10 cellular contexts compared by ENCODE assay signal in genomic region chr15:66775127-66776105, GRCh38.
DNase-seq lines count a peak whose midpoint lies in the region; ATAC-seq and TF ChIP-seq lines count a peak whose summit lies in the region.
"Had no signal": no experiment of that assay in that cellular context is flagged by ENCODE, and none has a peak within 500 bp of the region (broad histone marks: within the 10 kb centered on the region; RNA-seq: fewer than 3 reads in every experiment).

No MANE protein-coding gene starts in this region.

- peaks cover 12% of the 10 kb centered on the region for H3K27me3 Mint-ChIP-seq in endothelial cell (ENCODE audit: unreplicated experiment)
- H3K27me3 Mint-ChIP-seq in neural crest cell (ENCODE audit: low read depth) = no peaks in the 10 kb centered on the region
- H3K27me3 Mint-ChIP-seq in natural killer cell treated with Interleukin-12 subunit alpha and Interleukin-12 subunit beta and Interleukin-15 and Interleukin-18, amount 100 ng/mL, for 72 hours = peaks cover 0 to 2% of the 10 kb centered on the region in 2 donors

- H3K27ac Mint-ChIP-seq in endothelial cell (ENCODE audit: unreplicated experiment) (peak overlapping the region; percentile 61), neural crest cell (ENCODE audit: unreplicated experiment) (peak overlapping the region; percentile 67)
- H3K27ac Mint-ChIP-seq in natural killer cell treated with Interleukin-12 subunit alpha and Interleukin-12 subunit beta and Interleukin-15 and Interleukin-18, amount 100 ng/mL, for 72 hours = no peak overlapping the region

- peak; percentile 35 for ATAC-seq in Right ventricle myocardium inferior
- no peak for ATAC-seq in natural killer cell treated with Interleukin-12 subunit alpha and Interleukin-12 subunit beta and Interleukin-15 and Interleukin-18, amount 100 ng/mL, for 72 hours

- TF ChIP-seq POLR2A in uterus (IDR thresholded peaks at IDR 0.05) = no peak

- H3K4me3 ChIP-seq in right atrium auricular region (no peak overlapping the region), uterus (no peak overlapping the region)
- no peak overlapping the region for H3K4me3 ChIP-seq in effector memory CD4-positive, alpha-beta T cell (ENCODE audit: insufficient read depth, low read depth, low read length, poor library complexity, severe bottlenecking)

- H3K4me3 Mint-ChIP-seq in endothelial cell (ENCODE audit: unreplicated experiment) = no peak overlapping the region
- no peak overlapping the region for H3K4me3 Mint-ChIP-seq in neural crest cell
- no peak overlapping the region for H3K4me3 Mint-ChIP-seq in natural killer cell treated with Interleukin-12 subunit alpha and Interleukin-12 subunit beta and Interleukin-15 and Interleukin-18, amount 100 ng/mL, for 72 hours
- H3K4me3 Mint-ChIP-seq: activated T-cell treated with anti-CD3 and anti-CD28 coated beads, Interleukin-2, amount 50 U/mL, for 4 hours had no signal

- H3K36me3 Mint-ChIP-seq in endothelial cell (ENCODE audit: low read depth, unreplicated experiment) = peaks cover 4% of the 10 kb centered on the region
- H3K36me3 Mint-ChIP-seq in neural crest cell (ENCODE audit: low read depth) = no peaks in the 10 kb centered on the region
- no peaks in the 10 kb centered on the region for H3K36me3 Mint-ChIP-seq in natural killer cell treated with Interleukin-12 subunit alpha and Interleukin-12 subunit beta and Interleukin-15 and Interleukin-18, amount 100 ng/mL, for 72 hours

- H3K4me1 ChIP-seq in right atrium auricular region = peaks cover 0 to 48% of the 10 kb centered on the region in 2 donors
- peaks cover 6 to 15% of the 10 kb centered on the region in 2 donors for H3K4me1 ChIP-seq in uterus
- no peaks in the 10 kb centered on the region for H3K4me1 ChIP-seq in effector memory CD4-positive, alpha-beta T cell (ENCODE audit: control insufficient read depth, insufficient read depth, low read length, poor library complexity, severe bottlenecking)

- no peaks in the 10 kb centered on the region for H3K9me3 Mint-ChIP-seq in endothelial cell (ENCODE audit: unreplicated experiment)
- no peaks in the 10 kb centered on the region for H3K9me3 Mint-ChIP-seq in neural crest cell
- no peaks in the 10 kb centered on the region for H3K9me3 Mint-ChIP-seq in natural killer cell treated with Interleukin-12 subunit alpha and Interleukin-12 subunit beta and Interleukin-15 and Interleukin-18, amount 100 ng/mL, for 72 hours
- H3K9me3 Mint-ChIP-seq: activated T-cell treated with anti-CD3 and anti-CD28 coated beads, Interleukin-2, amount 50 U/mL, for 4 hours had no signal

- no peaks in the 10 kb centered on the region for H3K9me3 ChIP-seq in right atrium auricular region
- H3K9me3 ChIP-seq in uterus = no peaks in the 10 kb centered on the region
- H3K9me3 ChIP-seq in effector memory CD4-positive, alpha-beta T cell (ENCODE audit: control insufficient read depth, low read length) = no peaks in the 10 kb centered on the region

- H3K27ac ChIP-seq in right atrium auricular region (peak overlapping the region in 1 of 2 donors; percentile 4), uterus (peak overlapping the region; percentile 80 to 83)
- H3K27ac ChIP-seq in effector memory CD4-positive, alpha-beta T cell (ENCODE audit: insufficient read depth, low read length, poor library complexity, severe bottlenecking) = no peak overlapping the region

- DNase-seq in Right ventricle myocardium inferior (ENCODE audit: missing footprints) (no peak), right atrium auricular region (ENCODE audit: low spot score) (no peak), endothelial cell (ENCODE audit: low spot score) (no peak), neural crest cell (ENCODE audit: low read depth, low spot score) (no peak), uterus (peak; percentile 58 to 59)
- DNase-seq in natural killer cell treated with Interleukin-12 subunit alpha and Interleukin-12 subunit beta and Interleukin-15 and Interleukin-18, amount 100 ng/mL, for 72 hours (ENCODE audit: low spot score) = no peak
- DNase-seq in effector memory CD4-positive, alpha-beta T cell = no peak
- DNase-seq in activated naive CD4-positive, alpha-beta T cell treated with anti-CD3 and anti-CD28 coated beads, Interleukin-2, amount 50 U/mL, for 16 hours = no peak
- DNase-seq: activated T-cell treated with anti-CD3 and anti-CD28 coated beads, Interleukin-2, amount 50 U/mL, for 4 hours; SIG-M5 had no signal

- TF ChIP-seq CTCF in right atrium auricular region (IDR thresholded peaks at IDR 0.05) (no peak), endothelial cell (IDR thresholded peaks at IDR 0.05; ENCODE audit: unreplicated experiment) (no peak), neural crest cell (conservative IDR thresholded peaks at IDR 0.05) (no peak), uterus (IDR thresholded peaks at IDR 0.05) (no peak)

- H3K27me3 ChIP-seq in right atrium auricular region = no peaks in the 10 kb centered on the region
- H3K27me3 ChIP-seq in uterus = no peaks in the 10 kb centered on the region
- no peaks in the 10 kb centered on the region for H3K27me3 ChIP-seq in effector memory CD4-positive, alpha-beta T cell (replicated peaks; ENCODE audit: control insufficient read depth, insufficient read depth, low read length, poor library complexity, severe bottlenecking)

- H3K4me1 Mint-ChIP-seq in endothelial cell (ENCODE audit: unreplicated experiment) (peaks cover 35% of the 10 kb centered on the region), neural crest cell (peaks cover 51% of the 10 kb centered on the region)
- H3K4me1 Mint-ChIP-seq in natural killer cell treated with Interleukin-12 subunit alpha and Interleukin-12 subunit beta and Interleukin-15 and Interleukin-18, amount 100 ng/mL, for 72 hours (ENCODE audit: low read depth in 2 of 2) = no peaks in the 10 kb centered on the region

- H3K36me3 ChIP-seq in right atrium auricular region (no peaks in the 10 kb centered on the region), uterus (no peaks in the 10 kb centered on the region)
- H3K36me3 ChIP-seq in effector memory CD4-positive, alpha-beta T cell (ENCODE audit: control insufficient read depth, insufficient read depth, low read length) = no peaks in the 10 kb centered on the region

- intact Hi-C loops in Right ventricle myocardium inferior (cut with DNase I) (loop anchor here (2.0 kb wide), 2 partner anchors 75 to 157 kb away; no protein-coding TSS in a partner anchor), uterus (cut with DNase I; ENCODE audit: low total_unique reads) (loop anchor here (5.0 to 10.0 kb wide), 2 partner anchors 77 to 151 kb away; no protein-coding TSS in a partner anchor)

Comparison
In these comparisons a context has a peak if more than half of its experiments do, and no peak if none do; other contexts are left out.
1. DNase-seq: peak in uterus (2 of 2); none in Right ventricle myocardium inferior (single experiment), right atrium auricular region (single experiment), endothelial cell (single experiment), neural crest cell (single experiment), natural killer cell treated with Interleukin-12 subunit alpha and Interleukin-12 subunit beta and Interleukin-15 and Interleukin-18, amount 100 ng/mL, for 72 hours (single experiment), effector memory CD4-positive, alpha-beta T cell (0 of 3) and activated naive CD4-positive, alpha-beta T cell treated with anti-CD3 and anti-CD28 coated beads, Interleukin-2, amount 50 U/mL, for 16 hours (single experiment).
2. H3K27ac Mint-ChIP-seq: peak in endothelial cell (single experiment) and neural crest cell (single experiment); none in natural killer cell treated with Interleukin-12 subunit alpha and Interleukin-12 subunit beta and Interleukin-15 and Interleukin-18, amount 100 ng/mL, for 72 hours (0 of 2).